ENCODE assay signal across 9 cellular contexts in the genomic region with DNA sequence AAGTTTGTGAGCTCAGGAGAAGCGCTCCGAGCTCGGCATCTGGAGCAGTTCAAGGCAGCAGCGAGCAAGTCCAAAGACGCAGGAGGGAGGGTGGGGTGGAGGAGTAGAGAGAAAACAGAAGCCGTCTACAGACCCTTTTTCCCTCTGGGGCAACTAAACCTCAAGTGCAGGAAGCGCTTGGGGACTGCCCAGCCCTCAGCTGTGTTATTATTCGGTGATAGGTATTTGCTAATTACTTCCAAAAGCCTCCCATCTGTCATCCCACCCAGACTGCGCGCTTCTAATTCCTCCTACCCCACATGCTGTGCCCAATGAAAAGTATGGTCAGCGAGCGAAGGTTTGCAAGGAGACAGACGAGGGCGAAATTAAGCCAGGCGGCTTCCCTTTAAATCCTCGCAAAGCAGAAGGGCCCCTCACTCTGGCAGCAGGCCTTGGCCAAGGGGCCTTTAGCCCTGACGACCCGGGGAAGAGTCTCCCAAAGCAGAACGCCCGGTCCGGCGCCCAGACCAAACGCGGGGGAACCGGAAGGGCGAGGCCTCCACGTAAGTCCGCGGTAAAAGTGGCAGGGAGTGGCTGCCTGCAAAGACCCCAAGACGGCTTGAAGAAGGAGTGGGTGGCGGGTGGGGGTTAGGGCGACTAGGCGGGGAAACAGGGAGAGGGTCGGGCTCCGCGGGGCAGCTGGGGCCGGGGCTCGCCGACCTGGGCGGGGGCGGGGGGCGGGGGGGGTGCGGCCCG. TPM values are rescaled to one million over a fixed set of nuclear protein-coding genes. Genes with fewer than 3 reads are reported as not detected.
DNase-seq lines count a peak whose midpoint lies in the region; ATAC-seq, FAIRE-seq and TF ChIP-seq lines count a peak whose summit lies in the region.
"Had no signal": no experiment of that assay in that cellular context is flagged by ENCODE, and none has a peak within 500 bp of the region (broad histone marks: within the 10 kb centered on the region; RNA-seq: fewer than 3 reads in every experiment).

No MANE protein-coding gene starts in this region.

- H2BK15ac ChIP-seq in IMR-90 (ENCODE audit: low read depth, low read length), result peak overlapping the region; percentile 60; the same call in 1 of the 3 replicates

- no peak overlapping the region for H3K27ac ChIP-seq in A673 (ENCODE audit: low read depth, low read length, poor library complexity, severe bottlenecking)
- peak overlapping the region; percentile 22; the same call in 1 of the 2 replicates for H3K27ac ChIP-seq in IMR-90 (ENCODE audit: insufficient read depth, low read length)
- no peak overlapping the region for H3K27ac ChIP-seq in GM12878 (ENCODE audit: control insufficient read depth, insufficient read depth)
- peak overlapping the region; percentile 90 for H3K27ac ChIP-seq in layer of hippocampus (ENCODE audit: low read depth, low read length)
- H3K27ac ChIP-seq in temporal lobe (ENCODE audit: low read depth, low read length), result peak overlapping the region; percentile 77

- TF ChIP-seq CTCF in A673 (conservative IDR thresholded peaks at IDR 0.05; ENCODE audit: low read depth, low read length), result no peak
- no peak for TF ChIP-seq CTCF in IMR-90 (conservative IDR thresholded peaks at IDR 0.05; ENCODE audit: low read depth, low read length)
- no peak for TF ChIP-seq CTCF in GM12878 (IDR thresholded peaks at IDR 0.05 in 2 of 3, conservative IDR thresholded peaks at IDR 0.05 in 1 of 3; ENCODE audit: control insufficient read depth in 2 of 3, extremely low read depth in 1 of 3, insufficient read depth in 1 of 3, low read depth in 3 of 3, low read length in 3 of 3)

- H3K79me2 ChIP-seq in GM12878 (ENCODE audit: control insufficient read depth, insufficient read depth, low read length), result no peaks in the 10 kb centered on the region

- POLR2A ChIA-PET in A673 (lab: Charles Lee; ENCODE audit: low non-redundant PET), result no interaction called here
- POLR2A ChIA-PET in IMR-90 (lab: Charles Lee; ENCODE audit: unreplicated experiment), result no interaction called here
- POLR2A ChIA-PET in GM12878 (lab: Charles Lee), result interaction anchor here (0.6 to 4.7 kb wide), 8 partner anchors 10 to 161 kb away, joined by 3 to 43 read pairs (median 8); no protein-coding TSS in a partner anchor

- peak overlapping the region; percentile 22; the same call in 1 of the 2 replicates for H3K9ac ChIP-seq in IMR-90 (ENCODE audit: low read depth, low read length)
- no peak overlapping the region for H3K9ac ChIP-seq in GM12878 (ENCODE audit: control insufficient read depth, insufficient read depth, low read length)

- H3K4me1 ChIP-seq in A673 (ENCODE audit: insufficient read depth, low read length, poor library complexity, severe bottlenecking) (no peaks in the 10 kb centered on the region), IMR-90 (ENCODE audit: control insufficient read depth, insufficient read depth, low read length) (peaks cover 13% of the 10 kb centered on the region), GM12878 (ENCODE audit: control insufficient read depth, insufficient read depth, low read length) (no peaks in the 10 kb centered on the region; the same call in 1 of the 2 replicates)

- H3K4me3 ChIP-seq in A673 (ENCODE audit: low read depth, low read length, poor library complexity, severe bottlenecking) (peak overlapping the region; percentile 58), IMR-90 (ENCODE audit: insufficient read depth, low read depth, low read length) (peak overlapping the region; percentile 34), GM12878 (no peak overlapping the region)

- peaks cover 12% of the 10 kb centered on the region; the same call in 1 of the 2 replicates for H4K20me1 ChIP-seq in IMR-90 (ENCODE audit: insufficient read depth, low read length)
- H4K20me1 ChIP-seq in GM12878 (ENCODE audit: control insufficient read depth, insufficient read depth), result no peaks in the 10 kb centered on the region

- H3K36me3 ChIP-seq in A673 (ENCODE audit: insufficient read depth, low read length, poor library complexity, severe bottlenecking) (no peaks in the 10 kb centered on the region), IMR-90 (ENCODE audit: control insufficient read depth, insufficient read depth, low read length) (no peaks in the 10 kb centered on the region), GM12878 (ENCODE audit: control insufficient read depth in 2 of 2, insufficient read depth in 2 of 2, low read length in 1 of 2) (no peaks in the 10 kb centered on the region)

- peak overlapping the region; percentile 61 for H4K91ac ChIP-seq in IMR-90 (ENCODE audit: insufficient read depth, low read depth, low read length)

- CTCF ChIA-PET in A673 (lab: Charles Lee), result no interaction called here
- CTCF ChIA-PET in IMR-90 (lab: Yijun Ruan, JAX), result no interaction called here
- CTCF ChIA-PET in GM12878 (lab: Yijun Ruan, JAX), result interaction anchor here (5.7 to 21.0 kb wide), 3 partner anchors 13 to 85 kb away, joined by 38 to 401 read pairs (median 147); no protein-coding TSS in a partner anchor

- H3K14ac ChIP-seq in IMR-90 (replicated peaks; ENCODE audit: low read depth, low read length), result peak overlapping the region; percentile 41; the same call in 1 of the 2 replicates

- H3K23ac ChIP-seq in IMR-90 (ENCODE audit: low read depth, low read length), result peak overlapping the region; percentile 10

- peak overlapping the region; percentile 55 for H3K4me2 ChIP-seq in IMR-90 (ENCODE audit: low read depth, low read length)
- H3K4me2 ChIP-seq in GM12878 (ENCODE audit: control insufficient read depth, insufficient read depth), result peak overlapping the region; percentile 24; the same call in 1 of the 2 replicates

- TF ChIP-seq RAD21 in IMR-90 (IDR thresholded peaks at IDR 0.05; ENCODE audit: low read length) (no peak), GM12878 (IDR thresholded peaks at IDR 0.05; ENCODE audit: insufficient read depth, low read depth, low read length) (no peak)

- BruUV-seq in A673 (replicated peaks; lab: Mats Ljungman, UMichigan) (no TSS peak), IMR-90 (replicated peaks; lab: Mats Ljungman, UMichigan) (no TSS peak), GM12878 (replicated peaks; lab: Mats Ljungman, UMichigan) (TSS peak; percentile 91)

- RAD21 ChIA-PET in GM12878 (lab: Charles Lee; ENCODE audit: unreplicated experiment), result interaction anchor here (0.7 to 17.5 kb wide), 9 partner anchors 11 to 139 kb away, joined by 3 to 304 read pairs (median 3); no protein-coding TSS in a partner anchor

- no peaks in the 10 kb centered on the region for H3K9me3 ChIP-seq in A673 (ENCODE audit: low read depth, low read length, poor library complexity, severe bottlenecking)
- no peaks in the 10 kb centered on the region for H3K9me3 ChIP-seq in IMR-90 (ENCODE audit: control insufficient read depth, insufficient read depth, low read length)
- H3K9me3 ChIP-seq in GM12878 (replicated peaks; ENCODE audit: control insufficient read depth, insufficient read depth, low read length), result no peaks in the 10 kb centered on the region

- 39% methylated on average over 6 of the region's 44 CpGs; no CpG with 5 or more reads in 1 of the 2 experiments for WGBS in IMR-90 (ENCODE audit: extremely low coverage in 2 of 2, insufficient read length in 1 of 2), 2 experiments
- 4% methylated on average over 35 of the region's 44 CpGs for WGBS in GM12878 (ENCODE audit: insufficient coverage, insufficient replicate concordance, low lambda C conversion rate, missing lambda C conversion rate)

- peak overlapping the region; percentile 91 for H2AFZ ChIP-seq in IMR-90 (replicated peaks; ENCODE audit: low read length, poor library complexity)
- no peak overlapping the region for H2AFZ ChIP-seq in GM12878 (ENCODE audit: control insufficient read depth, low read depth, low read length)

- H4K5ac ChIP-seq in IMR-90 (ENCODE audit: low read depth, low read length), result peak overlapping the region; percentile 6

- peak overlapping the region; percentile 77 for H2AK9ac ChIP-seq in IMR-90 (replicated peaks; ENCODE audit: low read depth, low read length, poor library complexity)

- in situ Hi-C loops in IMR-90 (cut with MboI; ENCODE audit: low sequenced_read_pairs), result loop anchor here (25.0 kb wide), 1 partner anchor 263 kb away; the partner anchor contains the start of genes TAPBPL and VAMP1
- in situ Hi-C loops in GM12878 (cut with MboI), result no loop called here

- peak overlapping the region; percentile 76 for H2AK5ac ChIP-seq in IMR-90 (ENCODE audit: low read depth, low read length)

- no peak for FAIRE-seq in GM12878 (lab: Jason Lieb, UNC)
- FAIRE-seq: colon had no signal

- peaks cover 3 to 37% of the 10 kb centered on the region in 2 experiments; a peak in 2 of 4 replicates for H3K79me1 ChIP-seq in IMR-90 (ENCODE audit: low read depth in 1 of 2, low read length in 2 of 2)

- TF ChIP-seq POLR2A in IMR-90 (IDR thresholded peaks at IDR 0.05; ENCODE audit: low read depth, low read length) (no peak), GM12878 (IDR thresholded peaks at IDR 0.05; ENCODE audit: low read depth, low read length) (no peak)

- no peak for ATAC-seq in IMR-90 (ENCODE audit: low read depth)
- ATAC-seq in GM12878, result peak; percentile 18
- ATAC-seq in HG03196 (IDR thresholded peaks at IDR 0.05; ENCODE audit: unreplicated experiment), result no peak

- dilution Hi-C loops in IMR-90 (cut with HindIII; ENCODE audit: low sequenced_read_pairs, unreplicated experiment), result no loop called here

- H3K27me3 ChIP-seq in A673 (replicated peaks; ENCODE audit: insufficient read depth, low read depth, low read length, poor library complexity), result peaks cover 20% of the 10 kb centered on the region
- H3K27me3 ChIP-seq in IMR-90 (ENCODE audit: control insufficient read depth, insufficient read depth, low read length), result no peaks in the 10 kb centered on the region; the same call in 1 of the 2 replicates
- peaks cover 2 to 24% of the 10 kb centered on the region in 2 experiments; a peak in 3 of 4 replicates for H3K27me3 ChIP-seq in GM12878 (replicated peaks in 1 of 2; ENCODE audit: control insufficient read depth in 2 of 2, insufficient read depth in 2 of 2, low read length in 1 of 2)
- no peaks in the 10 kb centered on the region for H3K27me3 ChIP-seq in layer of hippocampus (ENCODE audit: control insufficient read depth, insufficient read depth, low read length)

- H2BK120ac ChIP-seq in IMR-90 (ENCODE audit: low read depth, low read length), result peak overlapping the region; percentile 75

- H3K4ac ChIP-seq in IMR-90 (ENCODE audit: low read depth, low read length), result peak overlapping the region; percentile 70; the same call in 1 of the 2 replicates

- SMC1A ChIA-PET in GM12878 (lab: Charles Lee; ENCODE audit: uncharacterized antibody, unreplicated experiment), result interaction anchor here (0.6 to 9.4 kb wide), 8 partner anchors 13 to 123 kb away, joined by 3 to 72 read pairs (median 8); no protein-coding TSS in a partner anchor

- peak overlapping the region; percentile 45 to 85; a peak in 1 of 4 replicates for H4K8ac ChIP-seq in IMR-90 (ENCODE audit: low read depth in 2 of 2, low read length in 2 of 2)

- no peak overlapping the region for H2BK5ac ChIP-seq in IMR-90 (ENCODE audit: low read depth, low read length, poor library complexity, severe bottlenecking)

- H3K56ac ChIP-seq in IMR-90 (ENCODE audit: extremely low read depth, insufficient read depth, low read length), result no peak overlapping the region; the same call in 1 of the 2 replicates

- H3K9me1 ChIP-seq in IMR-90 (ENCODE audit: insufficient read depth, low read length), result peaks cover 16% of the 10 kb centered on the region

- no peak overlapping the region; the same call in 1 of the 2 replicates for H3K18ac ChIP-seq in IMR-90 (ENCODE audit: low read depth, low read length)

- no peak for DNase-seq in A673 (ENCODE audit: low spot score)
- no peak for DNase-seq in IMR-90
- DNase-seq in GM12878 (ENCODE audit: low read depth, low spot score), result no peak
- no peak for DNase-seq in GM03348 (ENCODE audit: low spot score)
- DNase-seq in activated CD4-positive, alpha-beta T cell treated with anti-CD3 and anti-CD28 coated beads, Interleukin-2, amount 50 U/mL, for 48 hours, result no peak

- peak overlapping the region; percentile 62; the same call in 1 of the 2 replicates for H2BK20ac ChIP-seq in IMR-90 (ENCODE audit: low read depth, low read length)

- intact Hi-C loops in A673 (cut with micrococcal nuclease; ENCODE audit: unreplicated experiment) (loop anchor here (10.0 kb wide), 1 partner anchor 135 kb away; no protein-coding TSS in a partner anchor), IMR-90 (cut with micrococcal nuclease) (loop anchor here (5.0 kb wide), 1 partner anchor 268 kb away; no protein-coding TSS in a partner anchor), GM12878 (cut with micrococcal nuclease; ENCODE audit: unreplicated experiment) (no loop called here)

- TF ChIP-seq EP300 in GM12878 (IDR thresholded peaks at IDR 0.05; ENCODE audit: borderline replicate concordance in 1 of 2, control insufficient read depth in 1 of 2, low read depth in 2 of 2, low read length in 2 of 2), result no peak

RNA-seq across cellular contexts. Expression of gene CD9, which starts 0.5 kb away (rescaled TPM):
- total RNA-seq in A673 (2021) (2.8 TPM in 2 replicates), IMR-90 (2012; rRNA removed) (48.8 and 70.0 TPM in 2 replicates), GM12878 (2014; rRNA removed) (7.2 and 8.6 TPM in 2 replicates), GM12878 (2014; rRNA removed; fragmentation: Illumina TruSeq; extraction: Trizol) (7.5 and 7.6 TPM in 2 replicates), GM12878 (2021) (7.9 and 8.3 TPM in 2 replicates), temporal lobe (22.1 TPM)
- polyA plus RNA-seq in IMR-90 (2012; rRNA removed) (69.1 and 70.9 TPM in 2 replicates), GM12878 (2011; rRNA removed) (29.9 and 33.1 TPM in 2 replicates), GM12878 (2014; fragmentation: Illumina TruSeq; extraction: Trizol) (8.6 and 20.3 TPM in 2 replicates), GM12878 (2014; fragmentation: Nextera tagmentation; extraction: Ambion mirVana) (10 to 100 TPM in 1 of 2 experiments, 1 to 10 TPM in 1; 4.8 to 11.2 TPM), GM12878 (2014; rRNA removed) (12.6 and 15.6 TPM in 2 replicates), GM12878 (2016; fragmentation: Nextera tagmentation; extraction: Ambion mirVana) (10 to 100 TPM; 10.9 to 11.7 TPM)
- polyA plus RNA-seq in IMR-90 (2012; cell fraction: cytosol; rRNA removed), result 50.1 and 55.3 TPM in 2 replicates
- polyA plus RNA-seq in IMR-90 (2012; cell fraction: nucleus; rRNA removed; ENCODE audit: low replicate concordance), result 19.2 and 35.5 TPM in 2 replicates
- total RNA-seq in GM12878 (2013; cell fraction: nucleolus; rRNA removed), result 23.0 and 25.8 TPM in 2 replicates
- 0.46 TPM for polyA plus RNA-seq in GM12878 (2011; ENCODE audit: low read depth)
- 20.0 and 26.2 TPM in 2 replicates for polyA plus RNA-seq in GM12878 (2011; cell fraction: cytosol; rRNA removed)
- polyA plus RNA-seq in GM12878 (2011; cell fraction: nucleus; rRNA removed), result 11.2 and 13.3 TPM in 2 replicates
- 0.14 and 0.84 TPM in 2 replicates for polyA plus RNA-seq in GM12878 (2012)
- 17.7 and 21.8 TPM in 2 replicates for polyA minus RNA-seq in GM12878 (2011; rRNA and poly(A)+ RNA removed)
- polyA minus RNA-seq in GM12878 (2011; cell fraction: cytosol; rRNA and poly(A)+ RNA removed), result 6.4 and 9.1 TPM in 2 replicates
- polyA minus RNA-seq in GM12878 (2011; cell fraction: nucleus; rRNA and poly(A)+ RNA removed), result 2.8 and 5.3 TPM in 2 replicates

Comparison
In these comparisons a context has a peak if more than half of its experiments do, and no peak if none do; other contexts are left out.
1. H3K27ac ChIP-seq: peak in IMR-90 (single experiment), layer of hippocampus (single experiment) and temporal lobe (single experiment); none in A673 (single experiment) and GM12878 (single experiment).